ENCODE assay signal across 1 cellular context in the genomic region with DNA sequence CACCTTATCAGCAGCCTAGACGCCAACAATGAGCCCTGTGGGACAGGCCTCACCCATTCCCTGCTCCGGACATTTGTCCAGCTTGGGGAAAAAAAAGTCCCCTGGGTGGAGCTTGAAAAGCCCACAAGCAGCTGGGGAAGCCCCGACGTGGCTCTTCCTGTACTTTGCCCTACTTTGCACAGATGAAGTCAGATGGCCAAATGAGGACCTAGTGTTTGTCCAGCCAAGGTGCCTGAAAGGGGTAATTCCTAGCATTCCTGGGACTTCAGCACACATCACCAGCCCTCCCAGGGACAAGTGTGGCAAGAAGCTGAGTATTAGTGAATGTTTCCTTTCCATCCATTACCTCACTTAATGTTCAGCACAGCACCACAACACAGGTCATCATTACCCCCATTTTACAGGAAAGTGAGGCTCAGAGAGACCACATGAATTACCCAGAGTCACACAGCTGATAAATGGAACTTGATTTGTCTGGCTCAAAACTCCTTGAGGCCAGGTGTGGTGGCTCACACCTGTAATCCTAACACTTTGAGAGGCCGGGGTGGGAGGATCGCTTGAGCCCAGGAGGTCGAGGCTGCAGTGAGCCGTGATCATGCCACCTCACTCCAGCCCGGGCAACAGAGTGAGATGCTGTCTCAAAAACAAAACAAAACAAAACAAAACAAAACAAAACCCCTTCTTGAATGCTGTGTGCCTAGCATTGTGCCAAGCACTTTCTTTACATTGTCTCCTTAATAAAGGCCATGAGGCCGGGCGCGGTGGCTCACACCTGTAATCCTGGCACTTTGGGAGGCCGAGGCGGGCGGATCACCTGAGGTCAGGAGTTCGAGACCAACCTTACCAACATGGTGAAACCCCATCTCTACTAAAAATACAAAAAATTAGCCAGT.
TF ChIP-seq lines count a peak whose summit lies in the region.

No MANE protein-coding gene starts in this region.

TF ChIP-seq in HepG2, 621 proteins besides CTCF, POLR2A, EP300 and RAD21 (continued from another document and continues in another):
- TF ChIP-seq ZNF513 (CRISPR knock-in tag; conservative IDR thresholded peaks at IDR 0.05) (no peak), ZNF816 (CRISPR knock-in tag; IDR thresholded peaks at IDR 0.05; ENCODE audit: borderline replicate concordance) (peak; percentile 61; the same call in 1 of the 2 replicates), NONO (IDR thresholded peaks at IDR 0.05) (no peak), NONO (CRISPR knock-in tag; conservative IDR thresholded peaks at IDR 0.05) (peak; percentile 43; the same call in 1 of the 2 replicates), ATF2 (CRISPR knock-in tag; IDR thresholded peaks at IDR 0.05) (peak; percentile 93), ZNF629 (CRISPR knock-in tag; conservative IDR thresholded peaks at IDR 0.05) (peak; percentile 97), PAF1 (CRISPR knock-in tag; IDR thresholded peaks at IDR 0.05) (no peak), ZNF777 (CRISPR knock-in tag; IDR thresholded peaks at IDR 0.05) (peak; percentile 98), IKZF5 (CRISPR knock-in tag; IDR thresholded peaks at IDR 0.05) (peak; percentile 83), TFE3 (CRISPR knock-in tag; IDR thresholded peaks at IDR 0.05) (peak; percentile 78; the same call in 1 of the 2 replicates), HOXA3 (CRISPR knock-in tag; IDR thresholded peaks at IDR 0.05) (peak; percentile 86), ZNF768 (CRISPR knock-in tag; IDR thresholded peaks at IDR 0.05) (peak; percentile 93), ZNF674 (CRISPR knock-in tag; IDR thresholded peaks at IDR 0.05; ENCODE audit: low read depth) (no peak), ADNP (CRISPR knock-in tag; IDR thresholded peaks at IDR 0.05) (0 out of 2 replicates have a peak, but pooled peaks have one; percentile 18), ZNF430 (CRISPR knock-in tag; IDR thresholded peaks at IDR 0.05) (peak; percentile 83; the same call in 1 of the 2 replicates), ARID3A (IDR thresholded peaks at IDR 0.05; ENCODE audit: low read depth, low read length) (peak; percentile 64), CREB1 (IDR thresholded peaks at IDR 0.05) (peak; percentile 39), CREB1 (CRISPR knock-in tag; IDR thresholded peaks at IDR 0.05) (peak; percentile 81), THRA (CRISPR knock-in tag; IDR thresholded peaks at IDR 0.05; ENCODE audit: borderline replicate concordance) (peak; percentile 70), ZNF549 (CRISPR knock-in tag; IDR thresholded peaks at IDR 0.05) (peak; percentile 72; the same call in 1 of the 2 replicates), ZNF17 (CRISPR knock-in tag; IDR thresholded peaks at IDR 0.05) (no peak), BRCA1 (CRISPR knock-in tag; IDR thresholded peaks at IDR 0.05) (no peak), HNF4G (IDR thresholded peaks at IDR 0.05; ENCODE audit: borderline replicate concordance, low read depth, low read length) (peak; percentile 94), HNF4G (CRISPR knock-in tag; IDR thresholded peaks at IDR 0.05; ENCODE audit: borderline replicate concordance, low read depth) (peak; percentile 82; the same call in 1 of the 2 replicates), SIN3B (IDR thresholded peaks at IDR 0.05; ENCODE audit: low read length) (no peak), ZBTB7A (CRISPR knock-in tag; IDR thresholded peaks at IDR 0.05) (no peak), IKZF4 (CRISPR knock-in tag; IDR thresholded peaks at IDR 0.05; ENCODE audit: borderline replicate concordance, low read depth, not compliant biosample characterization) (no peak), MTF2 (CRISPR knock-in tag; IDR thresholded peaks at IDR 0.05; ENCODE audit: borderline replicate concordance) (0 out of 2 replicates have a peak, but pooled peaks have one; percentile 24), SIN3A (IDR thresholded peaks at IDR 0.05; ENCODE audit: borderline replicate concordance, low read depth, low read length) (peak; percentile 72; the same call in 1 of the 2 replicates), ATF3 (CRISPR knock-in tag; IDR thresholded peaks at IDR 0.05) (peak; percentile 81), MAZ (IDR thresholded peaks at IDR 0.05; ENCODE audit: borderline replicate concordance, low read depth, low read length) (peak; percentile 58; the same call in 1 of the 2 replicates), MAZ (CRISPR knock-in tag; IDR thresholded peaks at IDR 0.05; ENCODE audit: low read depth) (peak; percentile 77; the same call in 1 of the 2 replicates), IRX3 (CRISPR knock-in tag; IDR thresholded peaks at IDR 0.05; ENCODE audit: borderline replicate concordance, low read depth) (peak; percentile 23; the same call in 1 of the 2 replicates), ZNF274 (CRISPR knock-in tag; IDR thresholded peaks at IDR 0.05) (no peak), JUN (CRISPR knock-in tag; IDR thresholded peaks at IDR 0.05) (peak; percentile 92), MAFK (conservative IDR thresholded peaks at IDR 0.05 in 1 of 2, IDR thresholded peaks at IDR 0.05 in 1 of 2; ENCODE audit: low read length in 2 of 2) (peak in 1 of 2 experiments; percentile 41; a peak in 2 of 4 replicates), ZBTB20 (CRISPR knock-in tag; IDR thresholded peaks at IDR 0.05; ENCODE audit: borderline replicate concordance, low read depth) (peak; percentile 39; the same call in 1 of the 2 replicates), NCOR1 (IDR thresholded peaks at IDR 0.05; ENCODE audit: borderline replicate concordance, low read length) (peak; percentile 85; the same call in 1 of the 2 replicates), FOXA1 (IDR thresholded peaks at IDR 0.05) (no peak), FOXA1 (CRISPR knock-in tag; IDR thresholded peaks at IDR 0.05) (peak; percentile 65), ZNF282 (IDR thresholded peaks at IDR 0.05; ENCODE audit: partially characterized antibody) (no peak)
- TF ChIP-seq, protein P1, sequence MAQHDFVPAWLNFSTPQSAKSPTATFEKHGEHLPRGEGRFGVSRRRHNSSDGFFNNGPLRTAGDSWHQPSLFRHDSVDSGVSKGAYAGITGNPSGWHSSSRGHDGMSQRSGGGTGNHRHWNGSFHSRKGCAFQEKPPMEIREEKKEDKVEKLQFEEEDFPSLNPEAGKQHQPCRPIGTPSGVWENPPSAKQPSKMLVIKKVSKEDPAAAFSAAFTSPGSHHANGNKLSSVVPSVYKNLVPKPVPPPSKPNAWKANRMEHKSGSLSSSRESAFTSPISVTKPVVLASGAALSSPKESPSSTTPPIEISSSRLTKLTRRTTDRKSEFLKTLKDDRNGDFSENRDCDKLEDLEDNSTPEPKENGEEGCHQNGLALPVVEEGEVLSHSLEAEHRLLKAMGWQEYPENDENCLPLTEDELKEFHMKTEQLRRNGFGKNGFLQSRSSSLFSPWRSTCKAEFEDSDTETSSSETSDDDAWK (CRISPR knock-in tag; IDR thresholded peaks at IDR 0.05): no peak
- TF ChIP-seq, protein P2, sequence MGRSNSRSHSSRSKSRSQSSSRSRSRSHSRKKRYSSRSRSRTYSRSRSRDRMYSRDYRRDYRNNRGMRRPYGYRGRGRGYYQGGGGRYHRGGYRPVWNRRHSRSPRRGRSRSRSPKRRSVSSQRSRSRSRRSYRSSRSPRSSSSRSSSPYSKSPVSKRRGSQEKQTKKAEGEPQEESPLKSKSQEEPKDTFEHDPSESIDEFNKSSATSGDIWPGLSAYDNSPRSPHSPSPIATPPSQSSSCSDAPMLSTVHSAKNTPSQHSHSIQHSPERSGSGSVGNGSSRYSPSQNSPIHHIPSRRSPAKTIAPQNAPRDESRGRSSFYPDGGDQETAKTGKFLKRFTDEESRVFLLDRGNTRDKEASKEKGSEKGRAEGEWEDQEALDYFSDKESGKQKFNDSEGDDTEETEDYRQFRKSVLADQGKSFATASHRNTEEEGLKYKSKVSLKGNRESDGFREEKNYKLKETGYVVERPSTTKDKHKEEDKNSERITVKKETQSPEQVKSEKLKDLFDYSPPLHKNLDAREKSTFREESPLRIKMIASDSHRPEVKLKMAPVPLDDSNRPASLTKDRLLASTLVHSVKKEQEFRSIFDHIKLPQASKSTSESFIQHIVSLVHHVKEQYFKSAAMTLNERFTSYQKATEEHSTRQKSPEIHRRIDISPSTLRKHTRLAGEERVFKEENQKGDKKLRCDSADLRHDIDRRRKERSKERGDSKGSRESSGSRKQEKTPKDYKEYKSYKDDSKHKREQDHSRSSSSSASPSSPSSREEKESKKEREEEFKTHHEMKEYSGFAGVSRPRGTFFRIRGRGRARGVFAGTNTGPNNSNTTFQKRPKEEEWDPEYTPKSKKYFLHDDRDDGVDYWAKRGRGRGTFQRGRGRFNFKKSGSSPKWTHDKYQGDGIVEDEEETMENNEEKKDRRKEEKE (IDR thresholded peaks at IDR 0.05): no peak
- TF ChIP-seq, protein P3, sequence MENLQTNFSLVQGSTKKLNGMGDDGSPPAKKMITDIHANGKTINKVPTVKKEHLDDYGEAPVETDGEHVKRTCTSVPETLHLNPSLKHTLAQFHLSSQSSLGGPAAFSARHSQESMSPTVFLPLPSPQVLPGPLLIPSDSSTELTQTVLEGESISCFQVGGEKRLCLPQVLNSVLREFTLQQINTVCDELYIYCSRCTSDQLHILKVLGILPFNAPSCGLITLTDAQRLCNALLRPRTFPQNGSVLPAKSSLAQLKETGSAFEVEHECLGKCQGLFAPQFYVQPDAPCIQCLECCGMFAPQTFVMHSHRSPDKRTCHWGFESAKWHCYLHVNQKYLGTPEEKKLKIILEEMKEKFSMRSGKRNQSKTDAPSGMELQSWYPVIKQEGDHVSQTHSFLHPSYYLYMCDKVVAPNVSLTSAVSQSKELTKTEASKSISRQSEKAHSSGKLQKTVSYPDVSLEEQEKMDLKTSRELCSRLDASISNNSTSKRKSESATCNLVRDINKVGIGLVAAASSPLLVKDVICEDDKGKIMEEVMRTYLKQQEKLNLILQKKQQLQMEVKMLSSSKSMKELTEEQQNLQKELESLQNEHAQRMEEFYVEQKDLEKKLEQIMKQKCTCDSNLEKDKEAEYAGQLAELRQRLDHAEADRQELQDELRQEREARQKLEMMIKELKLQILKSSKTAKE (CRISPR knock-in tag; IDR thresholded peaks at IDR 0.05; ENCODE audit: borderline replicate concordance): peak; percentile 73
